In the genomic region with DNA sequence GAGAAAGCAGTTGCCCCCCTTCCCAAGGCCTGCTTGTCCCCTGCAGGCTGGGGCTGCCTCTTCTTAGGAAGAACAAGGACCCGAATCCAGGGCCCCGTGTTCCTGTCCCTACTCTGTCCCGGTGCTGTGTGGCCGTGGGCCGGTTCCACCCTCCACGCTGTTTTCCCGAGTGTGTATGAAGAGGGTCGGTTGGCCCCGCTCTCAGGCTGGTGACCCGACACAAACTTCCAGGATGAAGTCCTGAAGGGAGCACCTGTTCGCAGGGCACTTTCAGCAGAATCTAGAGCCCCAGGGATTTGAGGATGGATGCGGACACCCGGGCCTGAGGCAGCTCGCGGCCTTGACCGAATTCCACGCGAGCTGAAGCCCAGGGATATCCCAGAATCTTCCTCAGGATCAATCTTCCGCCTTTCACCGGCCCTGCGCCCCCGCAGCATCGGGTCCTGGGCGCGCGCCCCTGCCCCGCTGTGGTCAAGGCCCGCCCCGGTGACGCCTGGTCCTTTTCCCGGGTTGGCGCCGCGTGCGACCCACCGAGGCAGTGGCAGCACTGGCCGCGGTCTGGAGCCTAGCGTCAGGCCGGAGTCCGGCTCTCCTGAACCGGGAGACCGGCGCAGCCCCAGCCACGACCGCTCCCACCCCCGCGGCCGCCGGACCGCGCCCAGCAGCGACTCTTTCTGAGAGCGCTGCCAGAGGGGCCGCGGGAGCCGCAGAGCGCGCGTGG, we compare ENCODE assay signal across 10 cellular contexts. TPM values are rescaled to one million over a fixed set of nuclear protein-coding genes. Genes with fewer than 3 reads are reported as not detected.
A peak's percentile ranks its signal among the peaks of the same experiment; 100 is the strongest.
DNase-seq lines count a peak whose midpoint lies in the region; ATAC-seq and TF ChIP-seq lines count a peak whose summit lies in the region.
"Had no signal": no experiment of that assay in that cellular context is flagged by ENCODE, and none has a peak within 500 bp of the region (broad histone marks: within the 10 kb centered on the region; RNA-seq: fewer than 3 reads in every experiment).

No MANE protein-coding gene starts in this region.

- no peaks in the 10 kb centered on the region for H3K9me3 Mint-ChIP-seq in mesothelial cell of epicardium
- H3K9me3 Mint-ChIP-seq: activated CD4-positive, alpha-beta T cell treated with anti-CD3 and anti-CD28 coated beads, Interleukin-2, amount 10 ng/mL, durations not matched to agents 24 days and 14 days had no signal

- no peaks in the 10 kb centered on the region for H3K79me2 ChIP-seq in MM.1S (ENCODE audit: low read length)

- no peaks in the 10 kb centered on the region for H3K4me1 ChIP-seq in MM.1S (ENCODE audit: low read length)
- peaks cover 12 to 25% (median 20%) of the 10 kb centered on the region in 3 donors for H3K4me1 ChIP-seq in esophagus squamous epithelium
- peaks cover 0 to 12% of the 10 kb centered on the region in 2 donors for H3K4me1 ChIP-seq in thoracic aorta (ENCODE audit: control insufficient read depth in 1 of 2, low read depth in 2 of 2)

- no peaks in the 10 kb centered on the region for H3K9me2 ChIP-seq in MM.1S (replicated peaks; ENCODE audit: insufficient read depth, low read length)

- WGBS in esophagus squamous epithelium, 2 donors = 15 to 80% methylated on average over 7 to 9 of the region's 60 CpGs

- H3K27ac ChIP-seq in MM.1S (ENCODE audit: low read length) = no peak overlapping the region
- no peak overlapping the region for H3K27ac ChIP-seq in esophagus squamous epithelium
- H3K27ac ChIP-seq in thoracic aorta = no peak overlapping the region

- peak overlapping the region; percentile 48 for H3K4me3 Mint-ChIP-seq in mesothelial cell of epicardium
- H3K4me3 Mint-ChIP-seq: activated CD4-positive, alpha-beta T cell treated with anti-CD3 and anti-CD28 coated beads, Interleukin-2, amount 10 ng/mL, durations not matched to agents 24 days and 14 days had no signal

- peaks cover 35% of the 10 kb centered on the region for H3K27me3 ChIP-seq in MM.1S (replicated peaks; ENCODE audit: insufficient read depth, low read length)
- peaks cover 16 to 97% (median 17%) of the 10 kb centered on the region in 4 donors for H3K27me3 ChIP-seq in esophagus squamous epithelium
- H3K27me3 ChIP-seq in thoracic aorta (replicated peaks; ENCODE audit: insufficient read depth) = no peaks in the 10 kb centered on the region

- H3K4me1 Mint-ChIP-seq in mesothelial cell of epicardium = peaks cover 18% of the 10 kb centered on the region
- H3K4me1 Mint-ChIP-seq: activated CD4-positive, alpha-beta T cell treated with anti-CD3 and anti-CD28 coated beads, Interleukin-2, amount 10 ng/mL, durations not matched to agents 24 days and 14 days had no signal

- ATAC-seq in thoracic aorta (ENCODE audit: insufficient number of reproducible peaks, low FRiP score, low read depth) = no peak

- H2AFZ ChIP-seq in MM.1S (ENCODE audit: low read length) = no peak overlapping the region

- TF ChIP-seq POLR2A in esophagus squamous epithelium (IDR thresholded peaks at IDR 0.05) = no peak

- H3K4me3 ChIP-seq in MM.1S (ENCODE audit: low read length) (peak overlapping the region; percentile 40; the same call in 1 of the 2 replicates), esophagus squamous epithelium (peak overlapping the region in 3 of 4 donors; percentile 34 to 69 (median 53)), thoracic aorta (peak overlapping the region; percentile 21)

- H3K4me2 ChIP-seq in MM.1S (ENCODE audit: low read depth, low read length) = peak overlapping the region; percentile 83

- H3K36me3 ChIP-seq in MM.1S (replicated peaks; ENCODE audit: insufficient read depth, low read length) (no peaks in the 10 kb centered on the region), esophagus squamous epithelium (no peaks in the 10 kb centered on the region), thoracic aorta (no peaks in the 10 kb centered on the region)

- no peak overlapping the region for H3K9ac ChIP-seq in MM.1S (ENCODE audit: low read length)

- no peaks in the 10 kb centered on the region for H3F3A ChIP-seq in MM.1S (ENCODE audit: insufficient read depth, low read length)

- no peaks in the 10 kb centered on the region for H3K9me3 ChIP-seq in MM.1S (replicated peaks; ENCODE audit: insufficient read depth, low read length)
- H3K9me3 ChIP-seq in esophagus squamous epithelium = no peaks in the 10 kb centered on the region
- H3K9me3 ChIP-seq in thoracic aorta = no peaks in the 10 kb centered on the region

- TF ChIP-seq CTCF in MM.1S (IDR thresholded peaks at IDR 0.05; ENCODE audit: low read length) (no peak), esophagus squamous epithelium (IDR thresholded peaks at IDR 0.05) (no peak), mesothelial cell of epicardium (IDR thresholded peaks at IDR 0.05; ENCODE audit: unreplicated experiment) (no peak), thoracic aorta (IDR thresholded peaks at IDR 0.05) (no peak)

- intact Hi-C loops in esophagus squamous epithelium (cut with DNase I) = no loop called here

- H3K27ac Mint-ChIP-seq in mesothelial cell of epicardium = no peak overlapping the region
- H3K27ac Mint-ChIP-seq: activated CD4-positive, alpha-beta T cell treated with anti-CD3 and anti-CD28 coated beads, Interleukin-2, amount 10 ng/mL, durations not matched to agents 24 days and 14 days had no signal

- DNase-seq in MM.1S (no peak), esophagus squamous epithelium (lab: John Stamatoyannopoulos, UW) (no peak), mesothelial cell of epicardium (ENCODE audit: low spot score in 2 of 2, unreplicated experiment in 2 of 2) (peak in 1 of 2 experiments; percentile 45), thoracic aorta (ENCODE audit: low spot score) (no peak), NCI-H2029 (lab: John Stamatoyannopoulos, UW) (no peak), globus pallidus (ENCODE audit: low spot score) (no peak)
- no peak for DNase-seq in effector CD4-positive, alpha-beta T cell
- no peak for DNase-seq in central memory CD4-positive, alpha-beta T cell
- DNase-seq: activated CD4-positive, alpha-beta T cell treated with anti-CD3 and anti-CD28 coated beads, Interleukin-2, amount 10 ng/mL, durations not matched to agents 24 days and 14 days had no signal

- H4K20me1 ChIP-seq in MM.1S (ENCODE audit: insufficient read depth, low read length) = no peaks in the 10 kb centered on the region

- H3K36me3 Mint-ChIP-seq in mesothelial cell of epicardium = peaks cover 5% of the 10 kb centered on the region

- H3K27me3 Mint-ChIP-seq in mesothelial cell of epicardium (ENCODE audit: low read depth) = peaks cover 84% of the 10 kb centered on the region

RNA-seq across cellular contexts. Expression of gene CHST8, which starts 0.5 kb away (rescaled TPM):
- total RNA-seq in esophagus squamous epithelium (under 1 TPM in 1 of 4 donors, not detected in 3; 0.38 TPM), mesothelial cell of epicardium (25.8 to 26.6 TPM (median 26.0 TPM) in 3 replicates), thoracic aorta (under 1 TPM in 1 of 2 donors, not detected in 1; 0.28 TPM)
- total RNA-seq: activated CD4-positive, alpha-beta T cell treated with anti-CD3 and anti-CD28 coated beads, Interleukin-2, amount 10 ng/mL, durations not matched to agents 24 days and 14 days; kidney epithelial cell had no signal

Comparison
In these comparisons a context has a peak if more than half of its experiments do, and no peak if none do; other contexts are left out.
1. RNA of gene CHST8, which starts 0.5 kb away (total RNA-seq): 25.8 to 26.6 TPM in mesothelial cell of epicardium; 0.28 TPM in thoracic aorta and 0.38 TPM in esophagus squamous epithelium; every median in the first group is over 10 times any median in the second.
2. Peak in every context shown above with its lines, with median percentiles within 50 percentile points of each other: H3K4me3 ChIP-seq.